ENCODE assay signal across 32 cellular contexts in the genomic region with DNA sequence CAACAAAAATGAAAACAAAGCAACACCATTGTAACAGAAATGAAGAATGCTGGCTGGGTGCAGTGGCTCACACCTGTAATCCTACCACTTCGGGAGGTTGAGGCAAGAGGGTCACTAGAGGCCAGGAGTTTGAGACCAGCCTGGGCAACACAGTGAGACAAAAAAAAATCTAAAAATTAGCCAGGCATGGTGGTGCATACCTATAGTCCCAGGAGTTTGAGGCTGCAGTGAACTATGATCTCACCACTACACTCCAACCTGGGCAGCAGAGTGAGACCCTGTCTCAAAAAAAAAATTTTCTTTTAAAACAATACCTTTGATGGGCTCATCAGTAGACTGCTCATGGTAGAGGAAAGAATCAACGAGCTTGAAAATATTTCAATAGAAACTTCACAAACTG.
"Had no signal": no experiment of that assay in that cellular context is flagged by ENCODE, and none has a peak within 500 bp of the region (broad histone marks: within the 10 kb centered on the region; RNA-seq: fewer than 3 reads in every experiment).

No MANE protein-coding gene starts in this region.

- H3K9me3 Mint-ChIP-seq: activated CD4-positive, alpha-beta memory T cell treated with anti-CD3 and anti-CD28 coated beads, Interleukin-2, amount 10 ng/mL, durations not matched to agents 7 days and 5 days; activated T-cell treated with anti-CD3 and anti-CD28 coated beads, Interleukin-2, amount 50 U/mL, for 24 hours; central memory CD8-positive, alpha-beta T cell had no signal

- H3K9me3 ChIP-seq: ascending aorta, Peyer's patch, SK-N-SH had no signal

- ATAC-seq: activated CD4-positive, CD25-positive, alpha-beta regulatory T cell treated with anti-CD3 and anti-CD28 coated beads, Interleukin-2, amount 50 U/mL, for 24 hours; PC-3 had no signal

- H3K27ac Mint-ChIP-seq: activated CD4-positive, alpha-beta memory T cell treated with anti-CD3 and anti-CD28 coated beads, Interleukin-2, amount 10 ng/mL, durations not matched to agents 7 days and 5 days; activated naive CD4-positive, alpha-beta T cell treated with anti-CD3 and anti-CD28 coated beads, Interleukin-2, amount 10 ng/mL, durations not matched to agents 7 days and 5 days; activated naive CD8-positive, alpha-beta T cell; activated T-cell treated with anti-CD3 and anti-CD28 coated beads, Interleukin-2, amount 50 U/mL, for 24 hours; activated T-helper 2 cell treated with anti-CD3 and anti-CD28 coated beads, Interferon-gamma antibody, Interleukin-2, Interleukin-4, amounts not matched to agents 10 μg/mL and 5 μg/mL and 100 μg/mL, durations not matched to agents 14 hours and 24 hours and 36 hours; T-helper 1 cell treated with Interleukin-12 subunit alpha and Interleukin-12 subunit beta and Interleukin-4 antibody, amounts not matched to agents 30 μg/mL and 1 μg/mL, for 36 hours; T-helper 2 cell treated with Interferon-gamma antibody and Interleukin-4, amounts not matched to agents 5 μg/mL and 100 μg/mL, for 36 hours had no signal

- H3K27ac ChIP-seq: ascending aorta, Peyer's patch, SJSA1 had no signal

- H3K4me3 Mint-ChIP-seq: activated CD4-positive, alpha-beta memory T cell treated with anti-CD3 and anti-CD28 coated beads, Interleukin-2, amount 10 ng/mL, durations not matched to agents 7 days and 5 days; activated naive CD4-positive, alpha-beta T cell treated with anti-CD3 and anti-CD28 coated beads, Interleukin-2, amount 10 ng/mL, durations not matched to agents 7 days and 5 days; activated naive CD8-positive, alpha-beta T cell; activated T-cell treated with anti-CD3 and anti-CD28 coated beads, Interleukin-2, amount 50 U/mL, for 24 hours; central memory CD8-positive, alpha-beta T cell; T-helper 1 cell treated with Interleukin-12 subunit alpha and Interleukin-12 subunit beta and Interleukin-4 antibody, amounts not matched to agents 30 μg/mL and 1 μg/mL, for 36 hours; T-helper 2 cell treated with Interferon-gamma antibody and Interleukin-4, amounts not matched to agents 5 μg/mL and 100 μg/mL, for 36 hours had no signal

- H3K4me1 Mint-ChIP-seq: central memory CD8-positive, alpha-beta T cell had no signal

- H3K4me3 ChIP-seq: ascending aorta, cardiac muscle cell, MG63, Peyer's patch, SJSA1 had no signal

- H3K36me3 ChIP-seq: ascending aorta, cardiac muscle cell, MG63, Peyer's patch had no signal

- H3K27me3 Mint-ChIP-seq: activated CD4-positive, alpha-beta memory T cell treated with anti-CD3 and anti-CD28 coated beads, Interleukin-2, amount 10 ng/mL, durations not matched to agents 7 days and 5 days; activated naive CD4-positive, alpha-beta T cell treated with anti-CD3 and anti-CD28 coated beads, Interleukin-2, amount 10 ng/mL, durations not matched to agents 7 days and 5 days; activated naive CD8-positive, alpha-beta T cell; activated T-cell treated with anti-CD3 and anti-CD28 coated beads, Interleukin-2, amount 50 U/mL, for 24 hours; central memory CD8-positive, alpha-beta T cell had no signal

- DNase-seq: activated CD4-positive, alpha-beta memory T cell treated with anti-CD3 and anti-CD28 coated beads, Interleukin-2, amount 10 ng/mL, durations not matched to agents 7 days and 5 days; activated CD4-positive, alpha-beta T cell treated with anti-CD3 and anti-CD28 coated beads for 48 hours; activated gamma-delta T cell; activated naive CD4-positive, alpha-beta T cell treated with anti-CD3 and anti-CD28 coated beads, Interleukin-2, amount 10 ng/mL, durations not matched to agents 7 days and 5 days; activated T-cell treated with anti-CD3 and anti-CD28 coated beads, Interleukin-2, amount 50 U/mL, for 24 hours; amygdala; Kasumi-1; KG1; MG63; NCI-H1048; NCI-H1105 treated with DMSO at 0.1 percent for 48 hours; NCI-H1436; NCI-H1694; NCI-H1930; NCI-H2081 treated with DMSO at 0.1 percent for 48 hours; NCI-H226; NCI-H524 treated with DMSO at 0.1 percent for 48 hours; NK-92 treated with Interleukin-12 subunit alpha and Interleukin-12 subunit beta, amount 100 ng/mL, for 24 hours; PC-3; Peyer's patch; RPMI8226; SHP77 treated with DMSO at 0.1 percent for 48 hours; SK-N-SH had no signal

- H3K4me1 ChIP-seq: ascending aorta, Peyer's patch had no signal
